1 cellular context compared by ENCODE assay signal in the genomic region with DNA sequence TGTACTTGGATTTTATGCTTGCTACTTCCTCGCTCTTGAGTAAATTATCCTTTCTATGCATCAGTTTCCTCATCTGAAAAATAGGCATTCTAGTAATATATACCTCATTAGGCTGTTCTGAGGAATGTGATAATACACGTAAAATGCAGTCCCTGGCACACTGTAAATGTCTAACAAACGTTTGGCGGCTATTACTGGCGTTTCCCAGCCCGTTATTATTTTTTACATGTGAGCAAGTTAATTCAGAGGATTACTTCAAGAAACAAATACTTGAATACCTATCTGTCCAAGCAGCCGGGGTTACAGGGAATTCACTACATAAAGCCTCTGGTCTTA.
TF ChIP-seq lines count a peak whose summit lies in the region.

No MANE protein-coding gene starts in this region.

TF ChIP-seq in GM23338, 12 proteins besides CTCF, POLR2A, EP300 and RAD21 (continued from another document):
- TF ChIP-seq ZNF462 (CRISPR knock-in tag; IDR thresholded peaks at IDR 0.05) (no peak), EZH2phosphoT487 (IDR thresholded peaks at IDR 0.05; ENCODE audit: unreplicated experiment) (no peak), CREB1 (CRISPR knock-in tag; IDR thresholded peaks at IDR 0.05; ENCODE audit: low read depth) (no peak), POLR2AphosphoS5 (IDR thresholded peaks at IDR 0.05; ENCODE audit: low read depth) (no peak), STAT1 (IDR thresholded peaks at IDR 0.05; ENCODE audit: unreplicated experiment) (no peak), JUNB (IDR thresholded peaks at IDR 0.05; ENCODE audit: unreplicated experiment) (no peak), ZNF331 (CRISPR knock-in tag; IDR thresholded peaks at IDR 0.05; ENCODE audit: low read depth) (no peak), ZNF114 (CRISPR knock-in tag; IDR thresholded peaks at IDR 0.05) (no peak)
TF ChIP-seq in GM23338: peak in this region for 0.
